10 cellular contexts compared by ENCODE assay signal in genomic region chr17:2755941-2756724, GRCh38. TPM values are rescaled to one million over a fixed set of nuclear protein-coding genes. Genes with fewer than 3 reads are reported as not detected.
DNase-seq lines count a peak whose midpoint lies in the region; ATAC-seq and TF ChIP-seq lines count a peak whose summit lies in the region.
"Had no signal": no experiment of that assay in that cellular context is flagged by ENCODE, and none has a peak within 500 bp of the region (broad histone marks: within the 10 kb centered on the region; RNA-seq: fewer than 3 reads in every experiment).

No MANE protein-coding gene starts in this region.

- peak overlapping the region; percentile 66 for H3K4me2 ChIP-seq in parathyroid adenoma (ENCODE audit: low read length)

- DNase-seq in HCEC 1CT (peak; percentile 1), NT2/D1 (ENCODE audit: low read depth, low spot score) (no peak), foreskin keratinocyte (no peak)
- DNase-seq in stimulated activated CD4-positive, alpha-beta T cell treated with anti-CD3 and anti-CD28 coated beads, Interleukin-4, amount 100 ng/mL, for 24 hours = no peak
- DNase-seq: GOT3 had no signal

- peaks cover 8% of the 10 kb centered on the region for H3K4me1 ChIP-seq in NT2/D1 (ENCODE audit: insufficient read depth, insufficient read length)
- H3K4me1 ChIP-seq in foreskin keratinocyte = no peaks in the 10 kb centered on the region
- no peaks in the 10 kb centered on the region for H3K4me1 ChIP-seq in parathyroid adenoma

- peaks cover 6% of the 10 kb centered on the region for H3K27me3 ChIP-seq in NT2/D1 (ENCODE audit: insufficient read depth, insufficient read length)
- H3K27me3 ChIP-seq in foreskin keratinocyte = peaks cover 47% of the 10 kb centered on the region
- no peaks in the 10 kb centered on the region for H3K27me3 ChIP-seq in parathyroid adenoma (ENCODE audit: control insufficient read depth, insufficient read depth, low read length)

- H3K36me3 ChIP-seq in NT2/D1 (ENCODE audit: insufficient read depth, insufficient read length, low read length) (no peaks in the 10 kb centered on the region), parathyroid adenoma (ENCODE audit: control insufficient read depth, insufficient read depth, low read length) (no peaks in the 10 kb centered on the region)

- peak; percentile 36 for ATAC-seq in foreskin keratinocyte
- no peak for ATAC-seq in GM18511 (IDR thresholded peaks at IDR 0.05; ENCODE audit: unreplicated experiment)
- ATAC-seq in HG03460 (IDR thresholded peaks at IDR 0.05; ENCODE audit: unreplicated experiment) = no peak
- ATAC-seq in GM19324 (IDR thresholded peaks at IDR 0.05; ENCODE audit: low FRiP score, unreplicated experiment) = no peak

- peak overlapping the region; percentile 72 for H3K9ac ChIP-seq in NT2/D1 (ENCODE audit: insufficient read length, low read depth)
- H3K9ac ChIP-seq in parathyroid adenoma = no peak overlapping the region

- H3K9me3 ChIP-seq in NT2/D1 (ENCODE audit: insufficient read depth, low read length) (no peaks in the 10 kb centered on the region), parathyroid adenoma (ENCODE audit: control insufficient read depth, low read length) (no peaks in the 10 kb centered on the region)

- peak overlapping the region; percentile 47 for H3K4me3 ChIP-seq in NT2/D1 (ENCODE audit: insufficient read length, low read depth)
- peak overlapping the region; percentile 40 for H3K4me3 ChIP-seq in parathyroid adenoma (ENCODE audit: low read depth, low read length)

- TF ChIP-seq CTCF in foreskin keratinocyte (conservative IDR thresholded peaks at IDR 0.05) (no peak), parathyroid adenoma (IDR thresholded peaks at IDR 0.05) (no peak)

- H3K79me2 ChIP-seq in parathyroid adenoma = no peaks in the 10 kb centered on the region

- H2AFZ ChIP-seq in parathyroid adenoma = peak overlapping the region; percentile 89

- no peak overlapping the region for H3K27ac ChIP-seq in foreskin keratinocyte
- H3K27ac ChIP-seq in parathyroid adenoma = peak overlapping the region; percentile 69

RNA-seq across cellular contexts. Expression of gene CCDC92B, which starts 6.7 kb away (rescaled TPM):
- total RNA-seq in foreskin keratinocyte = 0.07 TPM in 1 of 2 replicates, not detected in the other
- polyA plus RNA-seq in foreskin keratinocyte = 0.03 TPM in 2 replicates
- total RNA-seq: LHCN-M2 had no signal

RNA-seq across cellular contexts. Expression of gene RAP1GAP2, which starts 40.1 kb away (rescaled TPM):
- total RNA-seq in foreskin keratinocyte = 28.2 and 29.5 TPM in 2 replicates
- polyA plus RNA-seq in foreskin keratinocyte = 13.0 and 15.0 TPM in 2 replicates

RNA-seq across cellular contexts. Expression of gene CLUH, which starts 44.6 kb away (rescaled TPM):
- total RNA-seq in foreskin keratinocyte = 72.3 and 89.1 TPM in 2 replicates
- 35.7 and 43.6 TPM in 2 replicates for polyA plus RNA-seq in foreskin keratinocyte
